In the genomic region with DNA sequence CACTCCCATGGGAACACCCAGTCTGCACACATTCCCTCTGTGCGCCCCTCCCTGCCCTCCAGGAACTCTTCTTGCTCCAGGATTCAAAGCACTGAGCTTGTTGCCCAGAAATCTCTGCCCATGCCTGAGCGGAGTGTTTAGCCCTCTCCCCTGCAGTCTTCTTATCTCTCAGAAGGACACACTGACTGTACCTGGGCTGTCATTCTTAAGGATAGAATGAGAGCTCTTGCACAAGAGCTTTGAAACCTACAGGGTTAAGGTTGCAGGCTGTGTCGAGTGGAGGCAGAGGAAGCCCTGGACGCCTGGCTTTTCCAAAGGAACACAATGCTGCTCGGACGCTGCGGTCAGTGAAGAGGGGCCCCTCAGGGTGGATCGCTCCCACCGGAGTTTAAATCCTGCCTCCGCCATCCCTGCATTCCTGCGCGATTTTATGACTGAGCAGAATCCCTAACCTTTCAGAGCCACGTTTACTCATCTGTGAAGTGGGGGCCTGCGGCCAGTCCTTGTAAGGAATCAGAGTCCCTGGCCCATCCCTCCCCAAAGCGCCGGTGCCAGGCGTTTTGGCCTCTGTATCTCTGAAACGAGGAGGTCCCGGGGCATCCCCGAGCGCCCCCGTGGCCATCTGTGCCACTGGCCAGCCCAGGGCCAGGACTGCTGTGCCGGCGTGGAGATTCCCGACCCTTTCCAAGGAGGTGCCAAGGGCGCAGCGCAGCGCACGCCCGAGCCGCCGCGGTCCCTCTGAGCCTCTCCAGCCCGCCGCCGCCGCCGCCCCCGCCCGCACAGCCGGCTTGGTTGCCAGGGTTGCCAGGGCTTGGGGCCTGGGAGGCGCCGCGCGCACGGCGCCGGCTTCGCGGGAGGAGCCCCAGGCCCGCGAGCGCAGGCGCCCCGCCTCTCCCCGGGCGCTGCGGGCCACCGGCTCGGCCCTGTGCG, we compare ENCODE assay signal across 10 cellular contexts. TPM values are rescaled to one million over a fixed set of nuclear protein-coding genes. Genes with fewer than 3 reads are reported as not detected.
DNase-seq lines count a peak whose midpoint lies in the region; ATAC-seq, FAIRE-seq and TF ChIP-seq lines count a peak whose summit lies in the region.
"Had no signal": no experiment of that assay in that cellular context is flagged by ENCODE, and none has a peak within 500 bp of the region (broad histone marks: within the 10 kb centered on the region; RNA-seq: fewer than 3 reads in every experiment).

No MANE protein-coding gene starts in this region.

- H3K4me3 ChIP-seq in astrocyte of the cerebellum (ENCODE audit: low read depth, low read length) (peak overlapping the region; percentile 36), left lung (peak overlapping the region; percentile 7 to 13)

- H3K4me1 Mint-ChIP-seq in activated CD4-positive, alpha-beta T cell treated with anti-CD3 and anti-CD28 coated beads for 36 hours: peaks cover 4% of the 10 kb centered on the region
- H3K4me1 Mint-ChIP-seq: naive B cell had no signal

- POLR2A ChIA-PET in activated CD4-positive, alpha-beta T cell treated with anti-CD3 and anti-CD28 coated beads for 36 hours (lab: Charles Lee): no interaction called here

- DNase-seq in activated CD4-positive, alpha-beta T cell treated with anti-CD3 and anti-CD28 coated beads for 36 hours: peak; percentile 70
- no peak for DNase-seq in activated CD4-positive, alpha-beta T cell treated with anti-CD3 and anti-CD28 coated beads, Interleukin-2, amount 50 U/mL, for 1 hour
- DNase-seq in astrocyte of the cerebellum (ENCODE audit: low read depth): no peak
- peak in 1 of 2 donors; percentile 28 for DNase-seq in left lung
- DNase-seq in HuH-7 (ENCODE audit: low spot score): no peak
- DNase-seq in GM12891 (ENCODE audit: insufficient read length, low spot score): no peak
- DNase-seq: naive B cell had no signal

- FAIRE-seq in GM12891 (lab: Jason Lieb, UNC): no peak

- no peak overlapping the region for H3K27ac Mint-ChIP-seq in activated CD4-positive, alpha-beta T cell treated with anti-CD3 and anti-CD28 coated beads for 36 hours
- H3K27ac Mint-ChIP-seq: naive B cell had no signal

- no peaks in the 10 kb centered on the region for H3K36me3 ChIP-seq in left lung

- H3K36me3 Mint-ChIP-seq in activated CD4-positive, alpha-beta T cell treated with anti-CD3 and anti-CD28 coated beads for 36 hours (ENCODE audit: low read depth): no peaks in the 10 kb centered on the region
- H3K36me3 Mint-ChIP-seq: naive B cell had no signal

- no peaks in the 10 kb centered on the region for H3K9me3 ChIP-seq in left lung

- peaks cover 0 to 8% of the 10 kb centered on the region in 2 donors for H3K4me1 ChIP-seq in left lung

- in situ Hi-C loops in astrocyte of the cerebellum (cut with HindIII; ENCODE audit: low sequenced_read_pairs): no loop called here

- ATAC-seq in activated CD4-positive, alpha-beta T cell treated with anti-CD3 and anti-CD28 coated beads for 36 hours: peak; percentile 70
- ATAC-seq in left lung: peak; percentile 51
- ATAC-seq in GM21723 (IDR thresholded peaks at IDR 0.05; ENCODE audit: unreplicated experiment): no peak

- H3K27me3 ChIP-seq in left lung: peaks cover 9 to 69% of the 10 kb centered on the region in 2 donors

- intact Hi-C loops in activated CD4-positive, alpha-beta T cell treated with anti-CD3 and anti-CD28 coated beads for 36 hours (cut with DNase I, micrococcal nuclease): no loop called here
- intact Hi-C loops in left lung (cut with DNase I): no loop called here

- CTCF ChIA-PET in activated CD4-positive, alpha-beta T cell treated with anti-CD3 and anti-CD28 coated beads for 36 hours (lab: Charles Lee): no interaction called here

- TF ChIP-seq POLR2A in GM12891 (IDR thresholded peaks at IDR 0.05; ENCODE audit: low read depth, low read length): no peak

- no peak overlapping the region for H3K27ac ChIP-seq in left lung
- peak overlapping the region; percentile 1 for H3K27ac ChIP-seq in temporal lobe (ENCODE audit: low read depth, low read length)
- H3K27ac ChIP-seq: C4-2B had no signal

- peaks cover 12% of the 10 kb centered on the region for H3K27me3 Mint-ChIP-seq in activated CD4-positive, alpha-beta T cell treated with anti-CD3 and anti-CD28 coated beads for 36 hours

- no peaks in the 10 kb centered on the region for H3K9me3 Mint-ChIP-seq in activated CD4-positive, alpha-beta T cell treated with anti-CD3 and anti-CD28 coated beads for 36 hours (ENCODE audit: low read depth)
- H3K9me3 Mint-ChIP-seq: naive B cell had no signal

- no peak overlapping the region for H3K4me3 Mint-ChIP-seq in activated CD4-positive, alpha-beta T cell treated with anti-CD3 and anti-CD28 coated beads for 36 hours
- H3K4me3 Mint-ChIP-seq: naive B cell had no signal

- TF ChIP-seq CTCF in astrocyte of the cerebellum (IDR thresholded peaks at IDR 0.05; ENCODE audit: low read depth, low read length, missing control alignments) (no peak), left lung (IDR thresholded peaks at IDR 0.05) (no peak)

TF ChIP-seq in GM12891, 5 proteins besides CTCF, POLR2A, EP300 and RAD21:
- TF ChIP-seq PAX5 (IDR thresholded peaks at IDR 0.05; ENCODE audit: insufficient read depth, low read length, severe bottlenecking) (no peak), POLR2AphosphoS5 (IDR thresholded peaks at IDR 0.05; ENCODE audit: low read depth, low read length) (no peak), POU2F2 (IDR thresholded peaks at IDR 0.05; ENCODE audit: low read depth, low read length) (no peak), TAF1 (IDR thresholded peaks at IDR 0.05; ENCODE audit: low read depth, low read length) (no peak), SPI1 (IDR thresholded peaks at IDR 0.05; ENCODE audit: low read depth, low read length) (no peak)

RNA-seq across cellular contexts. Expression of gene FAM168B, which starts 58.9 kb away (rescaled TPM):
- 10 to 100 TPM; 59.8 to 74.7 TPM for total RNA-seq in activated CD4-positive, alpha-beta T cell treated with anti-CD3 and anti-CD28 coated beads for 36 hours
- total RNA-seq in left lung: 10 to 100 TPM; 63.3 to 73.0 TPM
- total RNA-seq in temporal lobe: 107 TPM
- 39.7 TPM for polyA plus RNA-seq in GM12891 (2012; ENCODE audit: low read depth, missing spikeins)
